11 cellular contexts compared by ENCODE assay signal in genomic region chr1:2213576-2214505, GRCh38. TPM values are rescaled to one million over a fixed set of nuclear protein-coding genes. Genes with fewer than 3 reads are reported as not detected.
DNase-seq lines count a peak whose midpoint lies in the region; ATAC-seq, FAIRE-seq and TF ChIP-seq lines count a peak whose summit lies in the region.
"Had no signal": no experiment of that assay in that cellular context is flagged by ENCODE, and none has a peak within 500 bp of the region (broad histone marks: within the 10 kb centered on the region; RNA-seq: fewer than 3 reads in every experiment).

No MANE protein-coding gene starts in this region.

- 71 to 79% methylated on average over 18 to 28 of the region's 32 CpGs for WGBS in mesodermal cell (ENCODE audit: insufficient coverage in 2 of 2), 2 experiments
- WGBS in testis, 2 donors = 51 to 55% methylated on average over 19 to 24 of the region's 32 CpGs

- peak overlapping the region; percentile 71 for H2AFZ ChIP-seq in endothelial cell of umbilical vein (ENCODE audit: low read depth, low read length)

- POLR2A ChIA-PET in endothelial cell of umbilical vein (lab: Charles Lee) = interaction anchor here (1.0 kb wide), 1 partner anchor 14 kb away, joined by 5 read pairs; no protein-coding TSS in a partner anchor

- no peak for TF ChIP-seq CTCF in endothelial cell of umbilical vein (IDR thresholded peaks at IDR 0.05; ENCODE audit: extremely low read depth in 1 of 2, insufficient read depth in 1 of 2, low read depth in 1 of 2, low read length in 2 of 2)
- no peak for TF ChIP-seq CTCF in testis (IDR thresholded peaks at IDR 0.05)

- peaks cover 22% of the 10 kb centered on the region for H3K4me1 ChIP-seq in NT2/D1 (ENCODE audit: insufficient read depth, insufficient read length)
- H3K4me1 ChIP-seq in endothelial cell of umbilical vein (ENCODE audit: control insufficient read depth, extremely low read depth, insufficient read depth, low read length) = peaks cover 27% of the 10 kb centered on the region
- peaks cover 39% of the 10 kb centered on the region for H3K4me1 ChIP-seq in mesodermal cell (ENCODE audit: control insufficient read depth, insufficient read depth, low read length, poor library complexity, severe bottlenecking)
- peaks cover 40% of the 10 kb centered on the region for H3K4me1 ChIP-seq in testis

- H3K4me3 ChIP-seq in NT2/D1 (ENCODE audit: insufficient read length, low read depth) = no peak overlapping the region
- no peak overlapping the region for H3K4me3 ChIP-seq in endothelial cell of umbilical vein (replicated peaks in 1 of 3; ENCODE audit: insufficient read depth in 1 of 3, low read depth in 1 of 3, low read length in 3 of 3)
- H3K4me3 ChIP-seq in mesodermal cell (ENCODE audit: extremely low read depth, insufficient read depth, low read length, poor library complexity, severe bottlenecking) = no peak overlapping the region
- no peak overlapping the region for H3K4me3 ChIP-seq in testis

- no peaks in the 10 kb centered on the region for H3K79me2 ChIP-seq in endothelial cell of umbilical vein (ENCODE audit: control insufficient read depth, insufficient read depth, low read length)

- peak overlapping the region; percentile 26 for H3K4me2 ChIP-seq in endothelial cell of umbilical vein (ENCODE audit: insufficient read depth, low read length)

- ATAC-seq in GM21786 (IDR thresholded peaks at IDR 0.05; ENCODE audit: unreplicated experiment) (no peak), GM18873 (IDR thresholded peaks at IDR 0.05; ENCODE audit: low FRiP score, unreplicated experiment) (no peak)

- H3K9me3 ChIP-seq in NT2/D1 (ENCODE audit: insufficient read depth, low read length) = no peaks in the 10 kb centered on the region
- H3K9me3 ChIP-seq in endothelial cell of umbilical vein (replicated peaks; ENCODE audit: control insufficient read depth, insufficient read depth, low read length) = no peaks in the 10 kb centered on the region
- peaks cover 1% of the 10 kb centered on the region for H3K9me3 ChIP-seq in mesodermal cell (ENCODE audit: control insufficient read depth, low read length)
- no peaks in the 10 kb centered on the region for H3K9me3 ChIP-seq in testis

- dilution Hi-C loops in endothelial cell of umbilical vein (cut with MboI; ENCODE audit: extremely low pct_ligation_motif_present, low sequenced_read_pairs) = loop anchor here (10.0 kb wide), 1 partner anchor 91 kb away; no protein-coding TSS in a partner anchor

- H3K27me3 ChIP-seq in NT2/D1 (ENCODE audit: insufficient read depth, insufficient read length) (peaks cover 2% of the 10 kb centered on the region), endothelial cell of umbilical vein (ENCODE audit: control insufficient read depth in 2 of 2, insufficient read depth in 2 of 2, low read length in 2 of 2) (no peaks in the 10 kb centered on the region), testis (no peaks in the 10 kb centered on the region)

- intact Hi-C loops in endothelial cell of umbilical vein (cut with micrococcal nuclease) (loop anchor here (1.0 to 5.0 kb wide), 2 partner anchors 9 to 98 kb away; no protein-coding TSS in a partner anchor), testis (cut with DNase I; ENCODE audit: low total_unique reads) (no loop called here)

- CTCF ChIA-PET in endothelial cell of umbilical vein (lab: Charles Lee) = interaction anchor here (1.0 to 1.4 kb wide), 5 partner anchors 9 to 168 kb away, joined by 3 to 6 read pairs (median 4); partner anchors contain the start of gene FAAP20

- H3K36me3 ChIP-seq in NT2/D1 (ENCODE audit: insufficient read depth, insufficient read length, low read length) (no peaks in the 10 kb centered on the region), endothelial cell of umbilical vein (ENCODE audit: control insufficient read depth in 2 of 2, extremely low read depth in 1 of 2, insufficient read depth in 2 of 2, low read length in 2 of 2) (no peaks in the 10 kb centered on the region), mesodermal cell (ENCODE audit: control insufficient read depth, insufficient read depth, low read length) (no peaks in the 10 kb centered on the region), testis (ENCODE audit: low read depth, missing control alignments) (no peaks in the 10 kb centered on the region)

- no TSS peak for BruUV-seq in endothelial cell of umbilical vein (replicated peaks; lab: Mats Ljungman, UMichigan)

- no peak for DNase-seq in NT2/D1 (ENCODE audit: low read depth, low spot score)
- DNase-seq in endothelial cell of umbilical vein (ENCODE audit: low read depth, low spot score) = peak; percentile 48
- DNase-seq in testis = peak; percentile 78
- DNase-seq in amniotic stem cell (lab: John Stamatoyannopoulos, UW) = no peak
- DNase-seq in NCI-H2081 (lab: John Stamatoyannopoulos, UW) = no peak
- DNase-seq: activated naive CD4-positive, alpha-beta T cell treated with anti-CD3 and anti-CD28 coated beads, Interleukin-2, amount 10 ng/mL, durations not matched to agents 7 days and 5 days had no signal

- H3K9ac ChIP-seq in NT2/D1 (ENCODE audit: insufficient read length, low read depth) (peak overlapping the region; percentile 79), endothelial cell of umbilical vein (replicated peaks; ENCODE audit: extremely low read depth, insufficient read depth, low read length) (peak overlapping the region; percentile 95)

- no peaks in the 10 kb centered on the region for H4K20me1 ChIP-seq in endothelial cell of umbilical vein (replicated peaks; ENCODE audit: control insufficient read depth, extremely low read depth, insufficient read depth, low read length)

- no peaks in the 10 kb centered on the region for H3K9me1 ChIP-seq in endothelial cell of umbilical vein (replicated peaks; ENCODE audit: control insufficient read depth, extremely low read depth, insufficient read depth, low read length)

- peak overlapping the region; percentile 98 for H3K27ac ChIP-seq in endothelial cell of umbilical vein (ENCODE audit: insufficient read depth, low read depth, low read length)
- peak overlapping the region; percentile 100 for H3K27ac ChIP-seq in mesodermal cell (ENCODE audit: low read depth, low read length, severe bottlenecking)
- H3K27ac ChIP-seq in testis = peak overlapping the region; percentile 89 to 95
- H3K27ac ChIP-seq: HL-60 had no signal

- FAIRE-seq in endothelial cell of umbilical vein (lab: Jason Lieb, UNC) = no peak
- FAIRE-seq: RCC 7860 had no signal

- TF ChIP-seq POLR2A in endothelial cell of umbilical vein (IDR thresholded peaks at IDR 0.05; ENCODE audit: low read depth, low read length) = no peak
- TF ChIP-seq POLR2A in testis (IDR thresholded peaks at IDR 0.05) = no peak

TF ChIP-seq in endothelial cell of umbilical vein, 7 proteins besides CTCF, POLR2A, EP300 and RAD21:
- TF ChIP-seq EZH2 (IDR thresholded peaks at IDR 0.05; ENCODE audit: borderline replicate concordance, low read depth, low read length, severe bottlenecking) (no peak), GATA2 (IDR thresholded peaks at IDR 0.05; ENCODE audit: insufficient read depth, insufficient read length, low read depth, low read length) (no peak), FOS (IDR thresholded peaks at IDR 0.05; ENCODE audit: borderline replicate concordance, insufficient read depth, low read length) (no peak), JUN (IDR thresholded peaks at IDR 0.05; ENCODE audit: borderline replicate concordance, insufficient read depth, insufficient read length, low read depth) (no peak), POLR2AphosphoS5 (IDR thresholded peaks at IDR 0.05; ENCODE audit: insufficient read depth, low read depth, low read length) (no peak), MYC (IDR thresholded peaks at IDR 0.05; ENCODE audit: low read depth, low read length) (no peak), MAX (IDR thresholded peaks at IDR 0.05; ENCODE audit: insufficient read depth, insufficient read length) (no peak)

RNA-seq across cellular contexts. Expression of gene SKI, which starts 14.3 kb away (rescaled TPM):
- 76.0 and 80.3 TPM in 2 replicates for total RNA-seq in endothelial cell of umbilical vein
- polyA plus RNA-seq in endothelial cell of umbilical vein = 9.0 and 11.6 TPM in 2 replicates
- polyA plus RNA-seq in endothelial cell of umbilical vein (2011; cell fraction: cytosol; rRNA removed) = 12.3 and 15.5 TPM in 2 replicates
- 23.5 and 24.9 TPM in 2 replicates for polyA plus RNA-seq in endothelial cell of umbilical vein (2011; cell fraction: nucleus; rRNA removed)
- polyA plus RNA-seq in endothelial cell of umbilical vein (2012) = 20.3 and 24.2 TPM in 2 replicates
- 10.8 and 14.2 TPM in 2 replicates for polyA minus RNA-seq in endothelial cell of umbilical vein
- polyA minus RNA-seq in endothelial cell of umbilical vein (2011; cell fraction: cytosol; rRNA and poly(A)+ RNA removed) = 20.5 TPM
- 15.3 and 23.3 TPM in 2 replicates for polyA minus RNA-seq in endothelial cell of umbilical vein (2011; cell fraction: nucleus; rRNA and poly(A)+ RNA removed)
- 38.8 TPM for polyA plus RNA-seq in mesodermal cell (2013, experiment 1 of 2)
- polyA plus RNA-seq in mesodermal cell (2013, experiment 2 of 2) = 30.8 TPM
- total RNA-seq in testis = 10 to 100 TPM; 85.7 to 87.1 TPM
- 40.2 TPM for polyA plus RNA-seq in testis (ENCODE audit: insufficient read depth, low read depth, low replicate concordance)

RNA-seq across cellular contexts. Expression of gene FAAP20, which starts 19.3 kb away (rescaled TPM):
- total RNA-seq in endothelial cell of umbilical vein (62.6 and 69.8 TPM in 2 replicates), testis (10 to 100 TPM; 65.5 to 72.0 TPM)
- polyA plus RNA-seq in endothelial cell of umbilical vein (31.5 and 57.8 TPM in 2 replicates), testis (ENCODE audit: insufficient read depth, low read depth, low replicate concordance) (72.6 TPM)
- polyA plus RNA-seq in endothelial cell of umbilical vein (2011; cell fraction: cytosol; rRNA removed) = 12.5 and 21.8 TPM in 2 replicates
- 27.2 and 31.3 TPM in 2 replicates for polyA plus RNA-seq in endothelial cell of umbilical vein (2011; cell fraction: nucleus; rRNA removed)
- 20.7 and 41.9 TPM in 2 replicates for polyA plus RNA-seq in endothelial cell of umbilical vein (2012)
- 6.2 and 8.0 TPM in 2 replicates for polyA minus RNA-seq in endothelial cell of umbilical vein
- 6.8 TPM for polyA minus RNA-seq in endothelial cell of umbilical vein (2011; cell fraction: cytosol; rRNA and poly(A)+ RNA removed)
- polyA minus RNA-seq in endothelial cell of umbilical vein (2011; cell fraction: nucleus; rRNA and poly(A)+ RNA removed) = 4.2 and 8.6 TPM in 2 replicates
- 106 TPM for polyA plus RNA-seq in mesodermal cell (2013, experiment 1 of 2)
- polyA plus RNA-seq in mesodermal cell (2013, experiment 2 of 2) = 81.5 TPM

Comparison
In these comparisons a context has a peak if more than half of its experiments do, and no peak if none do; other contexts are left out.
1. DNase-seq: peak in endothelial cell of umbilical vein (single experiment) and testis (single experiment); none in NT2/D1 (single experiment), amniotic stem cell (single experiment) and NCI-H2081 (0 of 2).
2. Peak in every context shown above with its lines, with median percentiles within 50 percentile points of each other: H3K27ac ChIP-seq.